Comparison of ENCODE assay signal across 2 cellular contexts in genomic region chr19:47230122-47230920, GRCh38.
TF ChIP-seq lines count a peak whose summit lies in the region.

No MANE protein-coding gene starts in this region.

TF ChIP-seq in SK-N-SH, 30 proteins besides CTCF, POLR2A, EP300 and RAD21 (continued from another document):
- TF ChIP-seq MAX (IDR thresholded peaks at IDR 0.05; ENCODE audit: low read depth) = peak; percentile 67; the same call in 1 of the 2 replicates
- no peak for TF ChIP-seq JUND (IDR thresholded peaks at IDR 0.05)
- peak; percentile 25; the same call in 1 of the 2 replicates for TF ChIP-seq SMC3 (IDR thresholded peaks at IDR 0.05; ENCODE audit: low read depth, low read length)
- TF ChIP-seq NFIC (IDR thresholded peaks at IDR 0.05; ENCODE audit: borderline replicate concordance) = no peak
- TF ChIP-seq MXI1 (IDR thresholded peaks at IDR 0.05; ENCODE audit: low read depth, low read length) = peak; percentile 72; the same call in 1 of the 2 replicates

TF ChIP-seq in SK-N-SH treated with all-trans-retinoic acid at 6 μM for 48 hours, 23 proteins besides CTCF, POLR2A, EP300 and RAD21:
- no peak for TF ChIP-seq TSHZ2 (CRISPR knock-in tag; IDR thresholded peaks at IDR 0.05)
- no peak for TF ChIP-seq TOX (CRISPR knock-in tag; IDR thresholded peaks at IDR 0.05; ENCODE audit: borderline replicate concordance)
- no peak for TF ChIP-seq OSR1 (CRISPR knock-in tag; IDR thresholded peaks at IDR 0.05)
- TF ChIP-seq ISL1 (CRISPR knock-in tag; IDR thresholded peaks at IDR 0.05) = no peak
- no peak for TF ChIP-seq GLIS3 (CRISPR knock-in tag; IDR thresholded peaks at IDR 0.05)
